ENCODE assay signal across 13 cellular contexts in the genomic region with DNA sequence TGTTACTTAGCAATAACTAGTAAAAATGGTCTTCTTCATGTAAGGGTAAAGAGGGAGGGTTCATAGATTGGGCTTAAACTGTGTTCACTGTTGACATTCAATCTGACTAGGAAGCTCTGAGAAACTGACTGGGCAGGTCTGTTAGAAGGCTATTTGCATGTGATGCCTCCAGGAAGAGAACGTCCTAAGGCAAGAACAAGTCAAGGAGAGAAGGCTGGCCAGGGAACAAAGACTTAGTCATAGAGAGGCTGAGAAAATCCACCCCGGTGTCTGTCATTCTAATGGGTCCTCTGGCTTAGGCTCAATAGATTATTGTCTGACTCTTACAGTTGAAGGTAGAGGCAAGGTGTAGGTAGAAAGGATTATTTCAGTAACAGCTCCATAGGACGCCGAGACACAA. TPM values are rescaled to one million over a fixed set of nuclear protein-coding genes. Genes with fewer than 3 reads are reported as not detected.
DNase-seq lines count a peak whose midpoint lies in the region; ATAC-seq and TF ChIP-seq lines count a peak whose summit lies in the region.
"Had no signal": no experiment of that assay in that cellular context is flagged by ENCODE, and none has a peak within 500 bp of the region (broad histone marks: within the 10 kb centered on the region; RNA-seq: fewer than 3 reads in every experiment).

No MANE protein-coding gene starts in this region.

- no peak overlapping the region for H3K4me3 ChIP-seq in vagina
- no peak overlapping the region for H3K4me3 ChIP-seq in ovary
- H3K4me3 ChIP-seq in upper lobe of left lung: no peak overlapping the region

- no peak for TF ChIP-seq POLR2A in vagina (IDR thresholded peaks at IDR 0.05)
- no peak for TF ChIP-seq POLR2A in ovary (IDR thresholded peaks at IDR 0.05)
- no peak for TF ChIP-seq POLR2A in upper lobe of left lung (IDR thresholded peaks at IDR 0.05)

- ATAC-seq in T-helper 17 cell: no peak
- ATAC-seq in upper lobe of left lung (ENCODE audit: low FRiP score in 2 of 2): no peak
- no peak for ATAC-seq in GM19023 (IDR thresholded peaks at IDR 0.05; ENCODE audit: unreplicated experiment)
- ATAC-seq: WTC11 had no signal

- H3K9me3 ChIP-seq in T-helper 17 cell (ENCODE audit: control insufficient read depth, low read length, poor library complexity, severe bottlenecking) (no peaks in the 10 kb centered on the region), vagina (no peaks in the 10 kb centered on the region), ovary (no peaks in the 10 kb centered on the region), upper lobe of left lung (no peaks in the 10 kb centered on the region)

- H3K36me3 ChIP-seq in vagina: no peaks in the 10 kb centered on the region
- no peaks in the 10 kb centered on the region for H3K36me3 ChIP-seq in ovary
- no peaks in the 10 kb centered on the region for H3K36me3 ChIP-seq in upper lobe of left lung

- H3K27me3 ChIP-seq in vagina (no peaks in the 10 kb centered on the region), ovary (no peaks in the 10 kb centered on the region), upper lobe of left lung (no peaks in the 10 kb centered on the region)

- no peak for TF ChIP-seq CTCF in vagina (IDR thresholded peaks at IDR 0.05)
- no peak for TF ChIP-seq CTCF in ovary (IDR thresholded peaks at IDR 0.05)
- no peak for TF ChIP-seq CTCF in upper lobe of left lung (IDR thresholded peaks at IDR 0.05)

- H3K4me1 Mint-ChIP-seq in activated naive CD8-positive, alpha-beta T cell (ENCODE audit: low read depth): peaks cover 70% of the 10 kb centered on the region
- H3K4me1 Mint-ChIP-seq in activated naive CD8-positive, alpha-beta T cell treated with anti-CD3 and anti-CD28 coated beads for 36 hours: peaks cover 59% of the 10 kb centered on the region
- peaks cover 41% of the 10 kb centered on the region for H3K4me1 Mint-ChIP-seq in T-helper 17 cell

- no peaks in the 10 kb centered on the region for H3K36me3 Mint-ChIP-seq in activated naive CD8-positive, alpha-beta T cell
- peaks cover 5% of the 10 kb centered on the region for H3K36me3 Mint-ChIP-seq in activated naive CD8-positive, alpha-beta T cell treated with anti-CD3 and anti-CD28 coated beads for 36 hours
- peaks cover 2% of the 10 kb centered on the region for H3K36me3 Mint-ChIP-seq in T-helper 17 cell (ENCODE audit: low read depth)
- H3K36me3 Mint-ChIP-seq: WTC11 had no signal

- H3K4me1 ChIP-seq in vagina (peaks cover 43% of the 10 kb centered on the region), ovary (ENCODE audit: insufficient read depth) (no peaks in the 10 kb centered on the region), upper lobe of left lung (peaks cover 16 to 35% (median 24%) of the 10 kb centered on the region in 4 donors)

- peak overlapping the region; percentile 73 for H3K27ac Mint-ChIP-seq in activated naive CD8-positive, alpha-beta T cell
- H3K27ac Mint-ChIP-seq in activated naive CD8-positive, alpha-beta T cell treated with anti-CD3 and anti-CD28 coated beads for 36 hours: no peak overlapping the region
- H3K27ac Mint-ChIP-seq in T-helper 17 cell: peak overlapping the region; percentile 99
- H3K27ac Mint-ChIP-seq: WTC11 had no signal

- no peak for DNase-seq in activated naive CD8-positive, alpha-beta T cell treated with anti-CD3 and anti-CD28 coated beads for 36 hours
- no peak for DNase-seq in T-helper 17 cell
- DNase-seq in islet precursor cell: peak; percentile 81
- DNase-seq in vagina (ENCODE audit: extremely low spot score in 2 of 2): peak; percentile 67 to 81
- DNase-seq in ovary: no peak
- DNase-seq in upper lobe of left lung: no peak
- DNase-seq: H7; hippocampal formation; stimulated activated naive CD4-positive, alpha-beta T cell had no signal

- no peak for TF ChIP-seq EP300 in ovary (IDR thresholded peaks at IDR 0.05)
- TF ChIP-seq EP300 in upper lobe of left lung (IDR thresholded peaks at IDR 0.05): no peak

- WGBS in ovary, 3 donors: 76 to 88% (median 81%) methylated on average over 4 of the region's 4 CpGs
- 77 to 85% methylated on average over 4 of the region's 4 CpGs for WGBS in upper lobe of left lung, 2 donors

- H3K27me3 Mint-ChIP-seq in activated naive CD8-positive, alpha-beta T cell: no peaks in the 10 kb centered on the region
- no peaks in the 10 kb centered on the region for H3K27me3 Mint-ChIP-seq in activated naive CD8-positive, alpha-beta T cell treated with anti-CD3 and anti-CD28 coated beads for 36 hours
- no peaks in the 10 kb centered on the region for H3K27me3 Mint-ChIP-seq in T-helper 17 cell

- H3K4me3 Mint-ChIP-seq in activated naive CD8-positive, alpha-beta T cell: no peak overlapping the region
- no peak overlapping the region for H3K4me3 Mint-ChIP-seq in activated naive CD8-positive, alpha-beta T cell treated with anti-CD3 and anti-CD28 coated beads for 36 hours
- H3K4me3 Mint-ChIP-seq in T-helper 17 cell: no peak overlapping the region
- H3K4me3 Mint-ChIP-seq: WTC11 had no signal

- no peaks in the 10 kb centered on the region for H3K9me3 Mint-ChIP-seq in activated naive CD8-positive, alpha-beta T cell (ENCODE audit: low read depth)
- peaks cover 3% of the 10 kb centered on the region for H3K9me3 Mint-ChIP-seq in activated naive CD8-positive, alpha-beta T cell treated with anti-CD3 and anti-CD28 coated beads for 36 hours

- intact Hi-C loops in vagina (cut with DNase I): no loop called here
- intact Hi-C loops in ovary (cut with DNase I): no loop called here

- no peak overlapping the region for H3K27ac ChIP-seq in vagina
- H3K27ac ChIP-seq in ovary: no peak overlapping the region
- H3K27ac ChIP-seq in upper lobe of left lung: peak overlapping the region in 2 of 4 donors; percentile 50 to 67
- H3K27ac ChIP-seq: KMS-11 had no signal

RNA-seq across cellular contexts. Expression of gene CD44, which starts 50.3 kb away (rescaled TPM):
- total RNA-seq in activated naive CD8-positive, alpha-beta T cell treated with anti-CD3 and anti-CD28 coated beads for 36 hours: 100 to 1,000 TPM; 380 to 428 TPM
- total RNA-seq in T-helper 17 cell (1,000 to 10,000 TPM; 1,118 to 1,497 TPM), vagina (869 TPM), ovary (10 to 100 TPM; 16.5 to 62.1 (median 26.0) TPM), upper lobe of left lung (100 to 1,000 TPM; 454 to 696 (median 551) TPM)
- 100 to 1,000 TPM in 1 of 2 donors, 1 to 10 TPM in 1; 8.3 to 330 TPM for polyA plus RNA-seq in ovary

Comparison
In these comparisons a context has a peak if more than half of its experiments do, and no peak if none do; other contexts are left out.
1. DNase-seq: peak in islet precursor cell (single experiment) and vagina (2 of 2); none in activated naive CD8-positive, alpha-beta T cell treated with anti-CD3 and anti-CD28 coated beads for 36 hours (single experiment), T-helper 17 cell (0 of 3), ovary (0 of 5) and upper lobe of left lung (0 of 2).
2. RNA of gene CD44, which starts 50.3 kb away (total RNA-seq): 1,118 to 1,497 TPM in T-helper 17 cell, 869 TPM in vagina (single experiment), 454 to 696 TPM in upper lobe of left lung and 380 to 428 TPM in activated naive CD8-positive, alpha-beta T cell treated with anti-CD3 and anti-CD28 coated beads for 36 hours; 16.5 to 62.1 TPM in ovary; every median in the first group is over 4 times any median in the second.